1 cellular context compared by ENCODE assay signal in the genomic region with DNA sequence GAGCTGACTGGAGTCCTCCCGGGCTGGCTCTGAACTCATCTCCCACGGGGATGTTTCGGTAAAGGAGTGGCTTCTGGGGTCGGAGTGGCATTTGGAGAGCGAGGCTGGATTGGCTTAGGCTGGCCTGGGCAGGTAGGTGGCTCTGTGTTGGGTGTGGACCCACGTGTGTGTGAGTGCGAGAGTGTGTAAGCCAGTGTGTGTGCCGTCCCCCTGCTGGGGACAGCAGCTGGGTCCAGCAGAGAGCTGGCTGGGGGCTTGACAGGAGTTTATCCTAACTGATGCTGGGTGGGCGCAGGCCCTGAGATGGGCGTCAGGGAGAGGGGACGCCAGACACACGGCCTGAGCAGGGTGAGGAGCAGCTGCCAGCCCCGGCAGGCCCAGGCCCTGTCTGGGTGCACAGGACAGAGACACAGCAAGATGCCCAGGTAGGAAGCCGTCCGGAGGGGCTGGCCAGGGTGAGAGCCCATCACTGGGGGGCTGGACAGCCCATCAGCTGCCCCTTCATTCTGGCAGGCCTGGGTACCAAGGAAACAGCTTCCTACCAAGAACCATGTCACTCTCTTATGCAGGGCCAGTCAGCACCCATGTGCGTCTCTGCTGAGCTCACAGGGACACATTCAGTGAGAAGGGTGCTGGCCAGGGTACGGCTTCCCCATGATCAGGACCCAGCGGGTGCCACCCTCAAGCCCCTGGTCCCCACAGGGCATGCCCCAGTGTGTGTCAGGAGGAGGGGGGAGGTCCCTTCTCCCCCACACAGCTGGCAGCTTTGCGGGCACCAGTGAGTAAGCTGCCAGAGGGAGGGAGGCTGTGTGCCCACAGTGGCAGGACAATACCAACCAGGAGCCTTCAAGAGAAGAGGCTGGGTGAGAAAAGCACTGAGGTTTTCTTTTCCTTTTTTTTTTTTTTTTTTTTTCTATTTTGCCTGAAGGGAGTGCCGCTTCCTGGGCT.
TF ChIP-seq lines count a peak whose summit lies in the region.

No MANE protein-coding gene starts in this region.

TF ChIP-seq in WTC11, 78 proteins besides CTCF, POLR2A, EP300 and RAD21:
- TF ChIP-seq TEAD1 (CRISPR knock-in tag; IDR thresholded peaks at IDR 0.05), result no peak
- TF ChIP-seq ESRRA (CRISPR knock-in tag; IDR thresholded peaks at IDR 0.05; ENCODE audit: borderline replicate concordance), result no peak
- TF ChIP-seq TEAD4 (CRISPR knock-in tag; IDR thresholded peaks at IDR 0.05), result no peak
- TF ChIP-seq FOXK1 (CRISPR knock-in tag; IDR thresholded peaks at IDR 0.05), result no peak
- no peak for TF ChIP-seq SOX15 (CRISPR knock-in tag; IDR thresholded peaks at IDR 0.05)
- TF ChIP-seq OVOL2 (CRISPR knock-in tag; IDR thresholded peaks at IDR 0.05; ENCODE audit: borderline replicate concordance), result no peak
- no peak for TF ChIP-seq EMX1 (CRISPR knock-in tag; IDR thresholded peaks at IDR 0.05)
- TF ChIP-seq ZNF138 (CRISPR knock-in tag; conservative IDR thresholded peaks at IDR 0.05), result no peak
- TF ChIP-seq PREB (CRISPR knock-in tag; IDR thresholded peaks at IDR 0.05; ENCODE audit: borderline replicate concordance), result no peak
- TF ChIP-seq KAT7 (CRISPR knock-in tag; IDR thresholded peaks at IDR 0.05; ENCODE audit: borderline replicate concordance), result no peak
- TF ChIP-seq, protein P1, sequence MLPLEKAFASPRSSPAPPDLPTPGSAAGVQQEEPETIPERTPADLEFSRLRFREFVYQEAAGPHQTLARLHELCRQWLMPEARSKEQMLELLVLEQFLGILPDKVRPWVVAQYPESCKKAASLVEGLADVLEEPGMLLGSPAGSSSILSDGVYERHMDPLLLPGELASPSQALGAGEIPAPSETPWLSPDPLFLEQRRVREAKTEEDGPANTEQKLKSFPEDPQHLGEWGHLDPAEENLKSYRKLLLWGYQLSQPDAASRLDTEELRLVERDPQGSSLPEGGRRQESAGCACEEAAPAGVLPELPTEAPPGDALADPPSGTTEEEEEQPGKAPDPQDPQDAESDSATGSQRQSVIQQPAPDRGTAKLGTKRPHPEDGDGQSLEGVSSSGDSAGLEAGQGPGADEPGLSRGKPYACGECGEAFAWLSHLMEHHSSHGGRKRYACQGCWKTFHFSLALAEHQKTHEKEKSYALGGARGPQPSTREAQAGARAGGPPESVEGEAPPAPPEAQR (CRISPR knock-in tag; IDR thresholded peaks at IDR 0.05), result no peak
- TF ChIP-seq, protein P2, sequence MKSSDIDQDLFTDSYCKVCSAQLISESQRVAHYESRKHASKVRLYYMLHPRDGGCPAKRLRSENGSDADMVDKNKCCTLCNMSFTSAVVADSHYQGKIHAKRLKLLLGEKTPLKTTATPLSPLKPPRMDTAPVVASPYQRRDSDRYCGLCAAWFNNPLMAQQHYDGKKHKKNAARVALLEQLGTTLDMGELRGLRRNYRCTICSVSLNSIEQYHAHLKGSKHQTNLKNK (CRISPR knock-in tag; IDR thresholded peaks at IDR 0.05), result no peak
- no peak for TF ChIP-seq NFE2L1 (CRISPR knock-in tag; IDR thresholded peaks at IDR 0.05)
- TF ChIP-seq, protein P3, sequence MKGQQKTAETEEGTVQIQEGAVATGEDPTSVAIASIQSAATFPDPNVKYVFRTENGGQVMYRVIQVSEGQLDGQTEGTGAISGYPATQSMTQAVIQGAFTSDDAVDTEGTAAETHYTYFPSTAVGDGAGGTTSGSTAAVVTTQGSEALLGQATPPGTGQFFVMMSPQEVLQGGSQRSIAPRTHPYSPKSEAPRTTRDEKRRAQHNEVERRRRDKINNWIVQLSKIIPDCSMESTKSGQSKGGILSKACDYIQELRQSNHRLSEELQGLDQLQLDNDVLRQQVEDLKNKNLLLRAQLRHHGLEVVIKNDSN (CRISPR knock-in tag; IDR thresholded peaks at IDR 0.05), result no peak
